In the genomic region with DNA sequence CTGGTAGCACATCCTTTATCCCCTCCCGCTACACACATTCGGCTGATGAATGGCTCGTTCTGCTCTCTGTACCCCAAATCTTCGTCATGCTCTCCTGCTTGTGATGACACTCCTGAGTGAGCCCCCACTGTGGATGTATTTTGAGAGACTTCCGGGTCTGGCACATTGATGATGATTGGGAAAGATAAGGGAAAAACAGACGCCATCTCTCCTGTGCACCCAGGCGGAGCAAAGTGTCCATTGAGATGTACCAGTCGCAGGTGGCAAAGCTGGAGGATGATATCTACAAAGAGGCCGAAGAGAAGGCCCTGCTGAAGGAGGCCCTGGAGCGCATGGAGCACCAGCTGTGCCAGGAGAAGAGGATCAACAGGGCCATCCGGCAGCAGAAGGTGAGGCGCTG, we compare ENCODE assay signal across 23 cellular contexts. TPM values are rescaled to one million over a fixed set of nuclear protein-coding genes. Genes with fewer than 3 reads are reported as not detected.
DNase-seq lines count a peak whose midpoint lies in the region; FAIRE-seq and TF ChIP-seq lines count a peak whose summit lies in the region.
"Had no signal": no experiment of that assay in that cellular context is flagged by ENCODE, and none has a peak within 500 bp of the region (broad histone marks: within the 10 kb centered on the region; RNA-seq: fewer than 3 reads in every experiment).

No MANE protein-coding gene starts in this region.

- H4K91ac ChIP-seq in H1 (replicated peaks; ENCODE audit: insufficient read length, low read length) = no peak overlapping the region

- H3K27me3 ChIP-seq in BE2C (no peaks in the 10 kb centered on the region), H1 (replicated peaks in 1 of 4; ENCODE audit: control insufficient read depth in 3 of 4, extremely low read depth in 1 of 4, insufficient read depth in 3 of 4, low read length in 3 of 4) (peaks cover 3 to 46% (median 35%) of the 10 kb centered on the region in 4 experiments), right atrium auricular region (no peaks in the 10 kb centered on the region)

- H3K4me3 ChIP-seq in BE2C (ENCODE audit: low read depth, low read length) (no peak overlapping the region), H1 (ENCODE audit: extremely low read depth in 1 of 4, insufficient read depth in 2 of 4, low read depth in 3 of 4, low read length in 4 of 4) (no peak overlapping the region), right atrium auricular region (no peak overlapping the region)
- H3K4me3 ChIP-seq: BLaER1 treated with 17β-estradiol and CSF1 and Interleukin-3, amounts not matched to agents 10 nM and 100 nM; GM12878; GM23248 had no signal

- H2BK120ac ChIP-seq in H1 (replicated peaks; ENCODE audit: low read depth, low read length) = no peak overlapping the region

- H3K4me1 ChIP-seq in BE2C = no peaks in the 10 kb centered on the region; the same call in 1 of the 2 replicates
- H3K4me1 ChIP-seq in H1 (replicated peaks in 1 of 4; ENCODE audit: control insufficient read depth in 3 of 4, insufficient read depth in 4 of 4, low read length in 3 of 4) = peaks cover 16 to 26% (median 19%) of the 10 kb centered on the region in 4 experiments
- peaks cover 0 to 9% of the 10 kb centered on the region in 2 donors for H3K4me1 ChIP-seq in right atrium auricular region

- no peaks in the 10 kb centered on the region for H3K79me2 ChIP-seq in H1 (ENCODE audit: control insufficient read depth in 1 of 2, insufficient read depth in 2 of 2, low read length in 2 of 2)

- no peak overlapping the region for H4K5ac ChIP-seq in H1 (ENCODE audit: insufficient read length, low read depth, low read length)

- peak overlapping the region; percentile 34; the same call in 1 of the 2 replicates for H2AK5ac ChIP-seq in H1 (ENCODE audit: low read depth, low read length)

- DNase-seq in DMS53 (lab: John Stamatoyannopoulos, UW) (peak; percentile 22), DMS53 treated with DMSO at 0.1 percent for 48 hours (lab: John Stamatoyannopoulos, UW; ENCODE audit: unreplicated experiment) (no peak), BE2C (peak; percentile 36), NCI-H510A (lab: John Stamatoyannopoulos, UW) (peak; percentile 93), H1 (ENCODE audit: low read depth in 1 of 2, low spot score in 2 of 2) (no peak), right atrium auricular region (ENCODE audit: low spot score) (no peak), MV-4-11 (lab: John Stamatoyannopoulos, UW) (no peak)
- no peak for DNase-seq in central memory CD4-positive, alpha-beta T cell
- DNase-seq: Calu3; CD4-positive, alpha-beta memory T cell; COR-L47; DMS79; EL; GDM1; GM23248; H9 had no signal

- H2AFZ ChIP-seq in H1 (ENCODE audit: low read length) = no peak overlapping the region
- H2AFZ ChIP-seq: GM23248 had no signal

- H4K8ac ChIP-seq in H1 (ENCODE audit: extremely low read depth, insufficient read depth, low read length) = no peak overlapping the region

- no peak for FAIRE-seq in H1 (lab: Jason Lieb, UNC)
- FAIRE-seq: A204.1, GM12878, GM19239 had no signal

- no peak overlapping the region for H3K27ac ChIP-seq in H1 (ENCODE audit: low read depth, low read length)
- H3K27ac ChIP-seq in right atrium auricular region = no peak overlapping the region
- H3K27ac ChIP-seq: 22Rv1; BLaER1 treated with 17β-estradiol and CSF1 and Interleukin-3, amounts not matched to agents 10 nM and 100 nM; GM23248 had no signal

- POLR2A ChIA-PET in H1 (lab: Charles Lee; ENCODE audit: partially characterized antibody) = no interaction called here

- H3K56ac ChIP-seq in H1 (replicated peaks; ENCODE audit: insufficient read length, low read depth, low read length) = no peak overlapping the region

- H3K23me2 ChIP-seq in H1 (ENCODE audit: low read depth, low read length) = peaks cover 7% of the 10 kb centered on the region

- H3K36me3 ChIP-seq in BE2C (no peaks in the 10 kb centered on the region), H1 (ENCODE audit: control insufficient read depth in 2 of 4, insufficient read depth in 4 of 4, low read length in 3 of 4) (no peaks in the 10 kb centered on the region; a peak in 1 of 8 replicates), right atrium auricular region (no peaks in the 10 kb centered on the region)
- H3K36me3 ChIP-seq: BLaER1 treated with 17β-estradiol and CSF1 and Interleukin-3, amounts not matched to agents 10 nM and 100 nM had no signal

- H3K4ac ChIP-seq in H1 (replicated peaks; ENCODE audit: insufficient read length, low read depth, low read length) = no peak overlapping the region

- peak overlapping the region; percentile 88; the same call in 1 of the 2 replicates for H2BK15ac ChIP-seq in H1 (ENCODE audit: low read length)

- no peak for TF ChIP-seq EP300 in H1 (IDR thresholded peaks at IDR 0.05; ENCODE audit: borderline replicate concordance in 1 of 2, low read depth in 2 of 2, low read length in 2 of 2)

- H4K20me1 ChIP-seq in H1 (replicated peaks in 1 of 2; ENCODE audit: control insufficient read depth in 1 of 2, insufficient read depth in 2 of 2, low read length in 2 of 2) = no peaks in the 10 kb centered on the region

- H2BK20ac ChIP-seq in H1 (ENCODE audit: low read length) = 0 out of 2 replicates have a peak overlapping the region, but pooled peaks have one; percentile 34

- no peak for TF ChIP-seq RAD21 in H1 (IDR thresholded peaks at IDR 0.05 in 1 of 2, conservative IDR thresholded peaks at IDR 0.05 in 1 of 2; ENCODE audit: low read depth in 2 of 2, low read length in 2 of 2)

- H3K4me2 ChIP-seq in H1 (ENCODE audit: insufficient read depth in 1 of 2, low read depth in 2 of 2, low read length in 2 of 2) = no peak overlapping the region
- H3K4me2 ChIP-seq: BLaER1 treated with 17β-estradiol and CSF1 and Interleukin-3, amounts not matched to agents 10 nM and 100 nM had no signal

- no peak overlapping the region for H3K14ac ChIP-seq in H1 (ENCODE audit: insufficient read length)

- CTCF ChIA-PET in H1 (lab: Charles Lee; ENCODE audit: partially characterized antibody) = interaction anchor here (0.6 to 1.8 kb wide), 7 partner anchors 8 to 100 kb away, joined by 3 to 5 read pairs (median 3); no protein-coding TSS in a partner anchor

- 94% methylated on average over 12 of the region's 12 CpGs; no CpG with 5 or more reads in 1 of the 2 experiments for WGBS in H1 (ENCODE audit: extremely low coverage in 1 of 2, insufficient coverage in 1 of 2, insufficient read length in 1 of 2, insufficient replicate concordance in 2 of 2, low coverage in 1 of 2, low lambda C conversion rate in 2 of 2, missing lambda C conversion rate in 1 of 2), 2 experiments

- H3K9ac ChIP-seq in H1 (replicated peaks in 1 of 4; ENCODE audit: extremely low read depth in 1 of 4, low read depth in 3 of 4, low read length in 3 of 4) = no peak overlapping the region
- H3K9ac ChIP-seq: BLaER1 treated with 17β-estradiol and CSF1 and Interleukin-3, amounts not matched to agents 10 nM and 100 nM; GM23248 had no signal

- H3K79me1 ChIP-seq in H1 (ENCODE audit: low read depth, low read length) = no peaks in the 10 kb centered on the region

- H3K9me3 ChIP-seq in BE2C (no peaks in the 10 kb centered on the region), H1 (ENCODE audit: insufficient read depth in 2 of 2, low read depth in 1 of 2, low read length in 1 of 2) (no peaks in the 10 kb centered on the region), right atrium auricular region (no peaks in the 10 kb centered on the region)
- H3K9me3 ChIP-seq: BLaER1 treated with 17β-estradiol and CSF1 and Interleukin-3, amounts not matched to agents 10 nM and 100 nM had no signal

- no peak overlapping the region for H3K23ac ChIP-seq in H1 (ENCODE audit: insufficient read length)

- H2BK5ac ChIP-seq in H1 (ENCODE audit: low read depth, low read length) = no peak overlapping the region

- TF ChIP-seq CTCF in BE2C (IDR thresholded peaks at IDR 0.05; ENCODE audit: low read depth, low read length) (no peak), H1 (IDR thresholded peaks at IDR 0.05; ENCODE audit: control extremely low read depth in 1 of 3, insufficient read depth in 1 of 3, low read depth in 1 of 3, low read length in 3 of 3) (no peak), right atrium auricular region (IDR thresholded peaks at IDR 0.05) (no peak)

- no peak overlapping the region for H3K18ac ChIP-seq in H1 (ENCODE audit: extremely low read depth, low read length)

- TF ChIP-seq POLR2A in H1 (IDR thresholded peaks at IDR 0.05; ENCODE audit: control extremely low read depth in 1 of 2, low read depth in 2 of 2, low read length in 2 of 2) = no peak

- 0 out of 2 replicates have a peak overlapping the region, but pooled peaks have one; percentile 39 for H2BK12ac ChIP-seq in H1 (ENCODE audit: low read depth, low read length)

TF ChIP-seq in H1, 55 proteins besides CTCF, POLR2A, EP300 and RAD21 (continues in another document):
- TF ChIP-seq TCF12 (IDR thresholded peaks at IDR 0.05; ENCODE audit: low read depth, low read length) (no peak), BRCA1 (IDR thresholded peaks at IDR 0.05; ENCODE audit: low read depth, low read length) (no peak), POLR2AphosphoS5 (IDR thresholded peaks at IDR 0.05; ENCODE audit: low read depth, low read length) (no peak), ASH2L (IDR thresholded peaks at IDR 0.05; ENCODE audit: low read length) (no peak)

RNA-seq across cellular contexts. Expression of a gene that starts 27.9 kb away (rescaled TPM):
- polyA plus RNA-seq in BE2C (2012; ENCODE audit: insufficient read depth, insufficient read length, low read depth) = 8.8 TPM
- 23.5 and 25.1 TPM in 2 replicates for total RNA-seq in H1 (2021; fragmentation: NEBNext Ultra II Directional; extraction: Animal tissue kit (Norgen Biotek cat#: 25700))
- 24.4 and 30.8 TPM in 2 replicates for polyA plus RNA-seq in H1 (2011; rRNA removed)
- 24.6 TPM for polyA plus RNA-seq in H1 (2011; cell fraction: cytosol; rRNA removed)
- 22.1 TPM for polyA plus RNA-seq in H1 (2011; cell fraction: nucleus; rRNA removed)
- 16.3 to 23.1 TPM (median 20.7 TPM) in 4 replicates for polyA plus RNA-seq in H1 (2012, experiment 1 of 2)
- polyA plus RNA-seq in H1 (2012, experiment 2 of 2) = 23.1 TPM
- polyA plus RNA-seq in H1 (2013, experiment 1 of 2) = 16.3 TPM
- polyA plus RNA-seq in H1 (2013, experiment 2 of 2) = 16.6 TPM
- 4.3 and 4.8 TPM in 2 replicates for polyA minus RNA-seq in H1 (2011; rRNA and poly(A)+ RNA removed)
- polyA minus RNA-seq in H1 (2011; cell fraction: cytosol; rRNA and poly(A)+ RNA removed) = 16.7 TPM
- polyA minus RNA-seq in H1 (2011; cell fraction: nucleus; rRNA and poly(A)+ RNA removed) = 5.9 TPM
- total RNA-seq in right atrium auricular region = 10 to 100 TPM; 13.7 to 23.9 TPM

RNA-seq across cellular contexts. Expression of a gene that starts 56.4 kb away (rescaled TPM):
- polyA plus RNA-seq in BE2C (2012; ENCODE audit: insufficient read depth, insufficient read length, low read depth) = not detected
- 0.09 TPM in 1 of 2 replicates, not detected in the other for total RNA-seq in H1 (2021; fragmentation: NEBNext Ultra II Directional; extraction: Animal tissue kit (Norgen Biotek cat#: 25700))
- polyA plus RNA-seq in H1 (2011; rRNA removed) = not detected in 2 replicates
- not detected for polyA plus RNA-seq in H1 (2011; cell fraction: cytosol; rRNA removed)
- not detected for polyA plus RNA-seq in H1 (2011; cell fraction: nucleus; rRNA removed)
- polyA plus RNA-seq in H1 (2012, experiment 1 of 2) = not detected in 4 replicates
- polyA plus RNA-seq in H1 (2012, experiment 2 of 2) = not detected
- polyA plus RNA-seq in H1 (2013, experiment 1 of 2) = not detected
- polyA plus RNA-seq in H1 (2013, experiment 2 of 2) = 0.29 TPM
- not detected in 2 replicates for polyA minus RNA-seq in H1 (2011; rRNA and poly(A)+ RNA removed)
- polyA minus RNA-seq in H1 (2011; cell fraction: cytosol; rRNA and poly(A)+ RNA removed) = not detected
- not detected for polyA minus RNA-seq in H1 (2011; cell fraction: nucleus; rRNA and poly(A)+ RNA removed)
- total RNA-seq in right atrium auricular region = not detected
- total RNA-seq: B cell, Calu3, GM23248, H9 had no signal
- polyA plus RNA-seq: AG04450; CD4-positive, alpha-beta memory T cell; GM23248 had no signal

Comparison
In these comparisons a context has a peak if more than half of its experiments do, and no peak if none do; other contexts are left out.
1. DNase-seq: peak in DMS53 (single experiment), BE2C (single experiment) and NCI-H510A (single experiment); none in DMS53 treated with DMSO at 0.1 percent for 48 hours (single experiment), H1 (0 of 2), right atrium auricular region (single experiment), MV-4-11 (single experiment) and central memory CD4-positive, alpha-beta T cell (single experiment).